Comparison of ENCODE assay signal across 1 cellular context in genomic region chr13:61252213-61252612, GRCh38.
A peak's percentile ranks its signal among the peaks of the same experiment; 100 is the strongest.
TF ChIP-seq lines count a peak whose summit lies in the region.

No MANE protein-coding gene starts in this region.

TF ChIP-seq in GM12878, 131 proteins besides CTCF, POLR2A, EP300 and RAD21:
- no peak for TF ChIP-seq TAF1 (IDR thresholded peaks at IDR 0.05; ENCODE audit: borderline replicate concordance, low read depth, low read length)
- TF ChIP-seq JUNB (IDR thresholded peaks at IDR 0.05): peak; percentile 34; the same call in 1 of the 2 replicates
